8 cellular contexts compared by ENCODE assay signal in genomic region chr14:73662439-73663056, GRCh38.
DNase-seq lines count a peak whose midpoint lies in the region; ATAC-seq and TF ChIP-seq lines count a peak whose summit lies in the region.

No MANE protein-coding gene starts in this region.

- H3K9ac ChIP-seq in adipocyte (ENCODE audit: low read length) = no peak overlapping the region

- DNase-seq in AG20443 (ENCODE audit: low spot score) (peak; percentile 78), adipocyte (ENCODE audit: low read depth) (peak; percentile 81), kidney glomerular epithelial cell (lab: John Stamatoyannopoulos, UW) (peak; percentile 91), NCI-H1436 (lab: John Stamatoyannopoulos, UW) (no peak), RPMI8226 (no peak)
- no peak for DNase-seq in stimulated activated naive CD8-positive, alpha-beta T cell treated with anti-CD3 and anti-CD28 coated beads, Interleukin-15, Interleukin-2, amounts not matched to agents 100 U/mL and 50 U/mL, for 24 hours

- no peak for TF ChIP-seq EP300 in Ishikawa (IDR thresholded peaks at IDR 0.05; ENCODE audit: borderline replicate concordance)

- peaks cover 13% of the 10 kb centered on the region for H3K4me1 ChIP-seq in adipocyte (ENCODE audit: control insufficient read depth, insufficient read depth, low read length)

- no peak for ATAC-seq in GM18909 (IDR thresholded peaks at IDR 0.05; ENCODE audit: poor library complexity, unreplicated experiment)
- no peak for ATAC-seq in stimulated activated naive CD8-positive, alpha-beta T cell treated with anti-CD3 and anti-CD28 coated beads, Interleukin-15, Interleukin-2, amounts not matched to agents 100 U/mL and 50 U/mL, for 24 hours

- H3K27me3 ChIP-seq in adipocyte (replicated peaks; ENCODE audit: control insufficient read depth, insufficient read depth, low read length) = no peaks in the 10 kb centered on the region

- TF ChIP-seq RAD21 in Ishikawa (IDR thresholded peaks at IDR 0.05; ENCODE audit: low read depth) = peak; percentile 20; the same call in 1 of the 2 replicates

- no peak overlapping the region for H3K4me3 ChIP-seq in adipocyte (ENCODE audit: low read length)

- H3K36me3 ChIP-seq in adipocyte (ENCODE audit: control insufficient read depth, insufficient read depth, low read length, severe bottlenecking) = no peaks in the 10 kb centered on the region

- no peaks in the 10 kb centered on the region for H3K9me3 ChIP-seq in adipocyte (ENCODE audit: control insufficient read depth, low read length)

TF ChIP-seq in Ishikawa, 13 proteins besides CTCF, POLR2A, EP300 and RAD21:
- TF ChIP-seq TAF1 (IDR thresholded peaks at IDR 0.05; ENCODE audit: low read depth) (no peak), ZBTB7A (IDR thresholded peaks at IDR 0.05; ENCODE audit: low read depth) (no peak), MAX (IDR thresholded peaks at IDR 0.05) (peak; percentile 41; the same call in 1 of the 2 replicates), EGR1 (IDR thresholded peaks at IDR 0.05) (no peak), REST (IDR thresholded peaks at IDR 0.05; ENCODE audit: low read depth) (no peak), TEAD4 (IDR thresholded peaks at IDR 0.05) (peak; percentile 83), CEBPB (IDR thresholded peaks at IDR 0.05) (no peak), YY1 (IDR thresholded peaks at IDR 0.05; ENCODE audit: low read depth) (no peak), USF1 (IDR thresholded peaks at IDR 0.05) (no peak), FOXM1 (IDR thresholded peaks at IDR 0.05; ENCODE audit: borderline replicate concordance, low read depth) (no peak), CREB1 (IDR thresholded peaks at IDR 0.05; ENCODE audit: low read depth) (no peak), TCF12 (IDR thresholded peaks at IDR 0.05; ENCODE audit: low read depth) (peak; percentile 9; the same call in 1 of the 2 replicates), NFIC (IDR thresholded peaks at IDR 0.05) (no peak)
TF ChIP-seq in Ishikawa: peak in this region for 3.

Comparison
In these comparisons a context has a peak if more than half of its experiments do, and no peak if none do; other contexts are left out.
1. DNase-seq: peak in AG20443 (single experiment), adipocyte (single experiment) and kidney glomerular epithelial cell (single experiment); none in NCI-H1436 (single experiment), stimulated activated naive CD8-positive, alpha-beta T cell treated with anti-CD3 and anti-CD28 coated beads, Interleukin-15, Interleukin-2, amounts not matched to agents 100 U/mL and 50 U/mL, for 24 hours (single experiment) and RPMI8226 (single experiment).